In genomic region chr15:77497108-77497737, GRCh38 we compare ENCODE assay signal across 7 cellular contexts.
DNase-seq lines count a peak whose midpoint lies in the region; ATAC-seq, FAIRE-seq and TF ChIP-seq lines count a peak whose summit lies in the region.

No MANE protein-coding gene starts in this region.

- no peaks in the 10 kb centered on the region for H4K20me1 ChIP-seq in K562 (replicated peaks; ENCODE audit: control insufficient read depth, insufficient read depth, low read length)

- H3K36me3 ChIP-seq in K562 (ENCODE audit: control insufficient read depth, insufficient read depth, low read length) (no peaks in the 10 kb centered on the region), thoracic aorta (no peaks in the 10 kb centered on the region)

- H3K9me3 ChIP-seq in K562 (replicated peaks; ENCODE audit: control insufficient read depth, insufficient read depth, low read depth, low read length) (no peaks in the 10 kb centered on the region), thoracic aorta (no peaks in the 10 kb centered on the region)

- DNase-seq in K562 (ENCODE audit: extremely low read depth in 1 of 4, low spot score in 3 of 4): no peak
- peak; percentile 72 for DNase-seq in islet precursor cell
- DNase-seq in thoracic aorta (ENCODE audit: low spot score): no peak
- no peak for DNase-seq in activated effector memory CD4-positive, alpha-beta T cell treated with anti-CD3 and anti-CD28 coated beads, Interleukin-2, amount 50 U/mL, for 16 hours
- no peak for DNase-seq in OCI-M2 (lab: John Stamatoyannopoulos, UW; ENCODE audit: unreplicated experiment)
- no peak for DNase-seq in NCI-H82 treated with DMSO at 0.1 percent for 48 hours (lab: John Stamatoyannopoulos, UW; ENCODE audit: unreplicated experiment)

- intact Hi-C loops in K562 (cut with micrococcal nuclease): loop anchor here (5.0 to 10.0 kb wide), 3 partner anchors 75 to 472 kb away; partner anchors contain the start of genes HMG20A and PEAK1

- TF ChIP-seq POLR2A in K562 (conservative IDR thresholded peaks at IDR 0.05): no peak

- no peak for TF ChIP-seq RAD21 in K562 (CRISPR knock-in tag; conservative IDR thresholded peaks at IDR 0.05 in 1 of 2, IDR thresholded peaks at IDR 0.05 in 1 of 2)

- no peaks in the 10 kb centered on the region for H3K79me2 ChIP-seq in K562 (ENCODE audit: control insufficient read depth, insufficient read depth, low read length)

- H3K27ac ChIP-seq in K562 (ENCODE audit: extremely low read depth, low read depth, low read length): no peak overlapping the region
- H3K27ac ChIP-seq in thoracic aorta: peak overlapping the region; percentile 60 to 72

- BruUV-seq in K562 (replicated peaks; lab: Mats Ljungman, UMichigan): no TSS peak

- ATAC-seq in K562 (peak; percentile 31), thoracic aorta (ENCODE audit: insufficient number of reproducible peaks, low FRiP score, low read depth) (no peak)

- no peak for TF ChIP-seq EP300 in K562 (IDR thresholded peaks at IDR 0.05; ENCODE audit: low read length)

- H3K4me3 ChIP-seq in K562 (no peak overlapping the region), thoracic aorta (peak overlapping the region; percentile 28)

- H3K4me1 ChIP-seq in K562 (replicated peaks in 1 of 2; ENCODE audit: control insufficient read depth in 2 of 2, insufficient read depth in 2 of 2, low read length in 2 of 2) (peaks cover 4 to 16% of the 10 kb centered on the region in 2 experiments), thoracic aorta (ENCODE audit: control insufficient read depth in 1 of 2, low read depth in 2 of 2) (peaks cover 20 to 51% of the 10 kb centered on the region in 2 donors)

- CTCF ChIA-PET in K562 (lab: Yijun Ruan, JAX; ENCODE audit: low intra/inter-chr PET ratio): interaction anchor here (0.7 to 3.0 kb wide), 5 partner anchors 160 to 473 kb away, joined by 3 to 22 read pairs (median 8); no protein-coding TSS in a partner anchor

- FAIRE-seq in K562 (lab: Jason Lieb, UNC): no peak

- no peaks in the 10 kb centered on the region for H3K9me1 ChIP-seq in K562 (ENCODE audit: control insufficient read depth, insufficient read depth, low read length)

- H3K27me3 ChIP-seq in K562 (ENCODE audit: control insufficient read depth in 2 of 2, insufficient read depth in 2 of 2, low read length in 2 of 2) (no peaks in the 10 kb centered on the region), thoracic aorta (replicated peaks; ENCODE audit: insufficient read depth) (no peaks in the 10 kb centered on the region)

- no peak overlapping the region for H3K4me2 ChIP-seq in K562 (ENCODE audit: insufficient read depth, low read length)

- H2AFZ ChIP-seq in K562 (ENCODE audit: low read depth, low read length): peak overlapping the region; percentile 61; the same call in 1 of the 2 replicates

- in situ Hi-C loops in K562 (cut with MboI): loop anchor here (5.0 kb wide), 1 partner anchor 380 kb away; no protein-coding TSS in a partner anchor

- TF ChIP-seq CTCF in LNCAP (IDR thresholded peaks at IDR 0.05) (peak; percentile 33; the same call in 1 of the 2 replicates), K562 (IDR thresholded peaks at IDR 0.05 in 2 of 3, conservative IDR thresholded peaks at IDR 0.05 in 1 of 3; ENCODE audit: insufficient read depth in 2 of 3, low read depth in 1 of 3, low read length in 3 of 3) (no peak), thoracic aorta (IDR thresholded peaks at IDR 0.05) (no peak)

- peak overlapping the region in 1 of 2 experiments; percentile 66; a peak in 2 of 4 replicates for H3K9ac ChIP-seq in K562 (ENCODE audit: insufficient read depth in 1 of 2, low read depth in 2 of 2, low read length in 2 of 2)

- 21% methylated on average over 7 of the region's 7 CpGs for WGBS in K562 (ENCODE audit: insufficient coverage, low coverage, missing lambda C conversion rate)

- POLR2A ChIA-PET in K562 (lab: Yijun Ruan, JAX): interaction anchor here (1.0 to 1.3 kb wide), 2 partner anchors 10 to 65 kb away, joined by 3 to 7 read pairs; no protein-coding TSS in a partner anchor

TF ChIP-seq in K562, 482 proteins besides CTCF, POLR2A, EP300 and RAD21:
- TF ChIP-seq ELF4 (CRISPR knock-in tag; IDR thresholded peaks at IDR 0.05) (no peak), ZBTB7A (IDR thresholded peaks at IDR 0.05; ENCODE audit: borderline replicate concordance, control insufficient read depth, low read depth, low read length) (no peak), AFF1 (IDR thresholded peaks at IDR 0.05; ENCODE audit: low read depth in 1 of 2, partially characterized antibody in 2 of 2) (no peak), BCL6 (CRISPR knock-in tag; IDR thresholded peaks at IDR 0.05) (no peak), ZBTB2 (IDR thresholded peaks at IDR 0.05) (no peak), ZNF79 (CRISPR knock-in tag; IDR thresholded peaks at IDR 0.05; ENCODE audit: low read depth) (no peak), ETV6 (IDR thresholded peaks at IDR 0.05; ENCODE audit: borderline replicate concordance in 1 of 2, low read depth in 2 of 2, low read length in 1 of 2) (no peak), ETV6 (CRISPR knock-in tag; IDR thresholded peaks at IDR 0.05; ENCODE audit: borderline replicate concordance) (no peak), HES1 (IDR thresholded peaks at IDR 0.05; ENCODE audit: low read depth) (no peak), ELK3 (CRISPR knock-in tag; IDR thresholded peaks at IDR 0.05) (no peak), RAD51 (IDR thresholded peaks at IDR 0.05; ENCODE audit: borderline replicate concordance, low read depth) (no peak)
